ENCODE assay signal across 1 cellular context in the genomic region with DNA sequence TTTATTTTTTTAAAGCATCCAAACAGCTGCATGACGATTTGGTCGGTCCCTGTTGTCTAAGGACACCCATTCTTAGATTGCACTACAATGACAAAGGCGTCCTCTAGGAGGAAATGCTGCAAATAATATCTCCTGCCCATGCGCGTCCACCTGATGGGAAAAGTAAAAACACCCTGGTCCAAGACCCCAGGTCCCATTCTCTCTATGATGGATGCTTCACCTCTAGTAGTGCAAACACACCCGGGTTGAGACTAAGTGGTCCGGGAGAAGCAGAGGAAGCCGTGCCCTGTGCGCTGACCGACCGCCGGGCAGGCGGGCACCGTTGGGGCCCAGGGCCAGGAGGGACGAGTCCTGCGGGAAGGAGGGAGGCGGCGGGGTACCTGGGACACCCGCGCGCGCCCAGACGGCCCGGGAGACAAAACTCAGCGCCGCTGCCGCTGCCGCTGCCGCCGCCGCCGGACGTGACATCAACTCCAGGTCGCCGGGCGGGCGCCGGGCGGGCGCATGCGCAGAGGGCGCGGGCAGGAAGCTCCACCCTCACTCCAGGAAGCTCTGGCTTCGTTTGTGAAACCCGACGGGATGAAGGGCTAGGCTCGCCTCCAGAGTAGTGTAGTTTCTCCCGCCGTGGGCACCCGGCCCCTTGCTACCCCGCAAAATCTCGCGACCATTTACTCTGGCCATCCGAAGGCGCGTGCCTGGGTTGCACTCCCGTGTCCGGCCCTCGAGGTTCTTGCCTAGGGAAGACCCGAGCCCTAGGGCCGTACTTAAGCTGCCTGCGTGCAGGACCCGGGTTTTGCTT.
TF ChIP-seq lines count a peak whose summit lies in the region.

TSS of gene TBC1D7 (minus strand) at position 462 of the 799 bp plus-strand sequence. CDS start 1,639 bp downstream, outside the sequence.

TF ChIP-seq in HepG2, 621 proteins besides CTCF, POLR2A, EP300 and RAD21 (continued from another document and continues in another):
- TF ChIP-seq, protein P1, sequence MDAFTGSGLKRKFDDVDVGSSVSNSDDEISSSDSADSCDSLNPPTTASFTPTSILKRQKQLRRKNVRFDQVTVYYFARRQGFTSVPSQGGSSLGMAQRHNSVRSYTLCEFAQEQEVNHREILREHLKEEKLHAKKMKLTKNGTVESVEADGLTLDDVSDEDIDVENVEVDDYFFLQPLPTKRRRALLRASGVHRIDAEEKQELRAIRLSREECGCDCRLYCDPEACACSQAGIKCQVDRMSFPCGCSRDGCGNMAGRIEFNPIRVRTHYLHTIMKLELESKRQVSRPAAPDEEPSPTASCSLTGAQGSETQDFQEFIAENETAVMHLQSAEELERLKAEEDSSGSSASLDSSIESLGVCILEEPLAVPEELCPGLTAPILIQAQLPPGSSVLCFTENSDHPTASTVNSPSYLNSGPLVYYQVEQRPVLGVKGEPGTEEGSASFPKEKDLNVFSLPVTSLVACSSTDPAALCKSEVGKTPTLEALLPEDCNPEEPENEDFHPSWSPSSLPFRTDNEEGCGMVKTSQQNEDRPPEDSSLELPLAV (CRISPR knock-in tag; conservative IDR thresholded peaks at IDR 0.05; ENCODE audit: low read depth), result no peak
- TF ChIP-seq TEAD3 (CRISPR knock-in tag; optimal IDR thresholded peaks at IDR 0.05; ENCODE audit: borderline replicate concordance) (no peak), SRSF1 (optimal IDR thresholded peaks at IDR 0.05; ENCODE audit: low read depth, low read length) (no peak), CHD4 (IDR thresholded peaks at IDR 0.05; ENCODE audit: borderline replicate concordance, low read length) (no peak), ZKSCAN8 (CRISPR knock-in tag; IDR thresholded peaks at IDR 0.05; ENCODE audit: borderline replicate concordance) (no peak), JUNB (CRISPR knock-in tag; IDR thresholded peaks at IDR 0.05; ENCODE audit: borderline replicate concordance) (no peak), STAT5B (CRISPR knock-in tag; IDR thresholded peaks at IDR 0.05) (0 out of 2 replicates have a peak, but pooled peaks have one; percentile 32), RXRA (CRISPR knock-in tag; IDR thresholded peaks at IDR 0.05) (peak; percentile 69), ZNF792 (CRISPR knock-in tag; IDR thresholded peaks at IDR 0.05) (peak; percentile 23; the same call in 1 of the 2 replicates), KAT7 (CRISPR knock-in tag; IDR thresholded peaks at IDR 0.05; ENCODE audit: borderline replicate concordance) (peak; percentile 98; the same call in 1 of the 2 replicates), ETV6 (CRISPR knock-in tag; conservative IDR thresholded peaks at IDR 0.05) (peak; percentile 77; the same call in 1 of the 2 replicates), ZNF724P (CRISPR knock-in tag; IDR thresholded peaks at IDR 0.05; ENCODE audit: borderline replicate concordance) (peak; percentile 87), ZNF160 (CRISPR knock-in tag; IDR thresholded peaks at IDR 0.05) (0 out of 2 replicates have a peak, but pooled peaks have one; percentile 53), JDP2 (CRISPR knock-in tag; IDR thresholded peaks at IDR 0.05; ENCODE audit: borderline replicate concordance) (no peak; the same call in 1 of the 2 replicates), ZNF264 (CRISPR knock-in tag; IDR thresholded peaks at IDR 0.05) (peak; percentile 33; the same call in 1 of the 2 replicates), ZNF768 (CRISPR knock-in tag; IDR thresholded peaks at IDR 0.05) (peak; percentile 75), THAP11 (CRISPR knock-in tag; IDR thresholded peaks at IDR 0.05) (peak; percentile 84), SIN3A (IDR thresholded peaks at IDR 0.05; ENCODE audit: borderline replicate concordance, low read depth, low read length) (peak; percentile 74; the same call in 1 of the 2 replicates), ZNF501 (CRISPR knock-in tag; IDR thresholded peaks at IDR 0.05) (peak; percentile 99), PRMT3 (CRISPR knock-in tag; IDR thresholded peaks at IDR 0.05; ENCODE audit: borderline replicate concordance, low read depth) (no peak), ZSCAN29 (CRISPR knock-in tag; conservative IDR thresholded peaks at IDR 0.05) (no peak), HOXA7 (CRISPR knock-in tag; IDR thresholded peaks at IDR 0.05) (no peak), KMT2A (CRISPR knock-in tag; IDR thresholded peaks at IDR 0.05) (peak; percentile 77), MAFG (CRISPR knock-in tag; IDR thresholded peaks at IDR 0.05) (peak; percentile 31; the same call in 1 of the 2 replicates), ZNF878 (CRISPR knock-in tag; IDR thresholded peaks at IDR 0.05) (peak; percentile 49; the same call in 1 of the 2 replicates), ZNF367 (CRISPR knock-in tag; IDR thresholded peaks at IDR 0.05; ENCODE audit: borderline replicate concordance) (no peak), TRIM24 (CRISPR knock-in tag; IDR thresholded peaks at IDR 0.05) (no peak), ZNF567 (CRISPR knock-in tag; IDR thresholded peaks at IDR 0.05; ENCODE audit: borderline replicate concordance) (no peak), ZNF34 (CRISPR knock-in tag; IDR thresholded peaks at IDR 0.05; ENCODE audit: borderline replicate concordance) (no peak), KLF15 (CRISPR knock-in tag; IDR thresholded peaks at IDR 0.05; ENCODE audit: borderline replicate concordance) (no peak), KAT2B (IDR thresholded peaks at IDR 0.05; ENCODE audit: borderline replicate concordance, low read depth, low read length) (no peak), MAFK (conservative IDR thresholded peaks at IDR 0.05 in 1 of 2, IDR thresholded peaks at IDR 0.05 in 1 of 2; ENCODE audit: low read length in 2 of 2) (no peak), ZNF432 (CRISPR knock-in tag; IDR thresholded peaks at IDR 0.05; ENCODE audit: borderline replicate concordance) (no peak)
- TF ChIP-seq, protein P2, sequence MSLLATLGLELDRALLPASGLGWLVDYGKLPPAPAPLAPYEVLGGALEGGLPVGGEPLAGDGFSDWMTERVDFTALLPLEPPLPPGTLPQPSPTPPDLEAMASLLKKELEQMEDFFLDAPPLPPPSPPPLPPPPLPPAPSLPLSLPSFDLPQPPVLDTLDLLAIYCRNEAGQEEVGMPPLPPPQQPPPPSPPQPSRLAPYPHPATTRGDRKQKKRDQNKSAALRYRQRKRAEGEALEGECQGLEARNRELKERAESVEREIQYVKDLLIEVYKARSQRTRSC (CRISPR knock-in tag; IDR thresholded peaks at IDR 0.05; ENCODE audit: low read depth), result no peak
- TF ChIP-seq, protein P3, sequence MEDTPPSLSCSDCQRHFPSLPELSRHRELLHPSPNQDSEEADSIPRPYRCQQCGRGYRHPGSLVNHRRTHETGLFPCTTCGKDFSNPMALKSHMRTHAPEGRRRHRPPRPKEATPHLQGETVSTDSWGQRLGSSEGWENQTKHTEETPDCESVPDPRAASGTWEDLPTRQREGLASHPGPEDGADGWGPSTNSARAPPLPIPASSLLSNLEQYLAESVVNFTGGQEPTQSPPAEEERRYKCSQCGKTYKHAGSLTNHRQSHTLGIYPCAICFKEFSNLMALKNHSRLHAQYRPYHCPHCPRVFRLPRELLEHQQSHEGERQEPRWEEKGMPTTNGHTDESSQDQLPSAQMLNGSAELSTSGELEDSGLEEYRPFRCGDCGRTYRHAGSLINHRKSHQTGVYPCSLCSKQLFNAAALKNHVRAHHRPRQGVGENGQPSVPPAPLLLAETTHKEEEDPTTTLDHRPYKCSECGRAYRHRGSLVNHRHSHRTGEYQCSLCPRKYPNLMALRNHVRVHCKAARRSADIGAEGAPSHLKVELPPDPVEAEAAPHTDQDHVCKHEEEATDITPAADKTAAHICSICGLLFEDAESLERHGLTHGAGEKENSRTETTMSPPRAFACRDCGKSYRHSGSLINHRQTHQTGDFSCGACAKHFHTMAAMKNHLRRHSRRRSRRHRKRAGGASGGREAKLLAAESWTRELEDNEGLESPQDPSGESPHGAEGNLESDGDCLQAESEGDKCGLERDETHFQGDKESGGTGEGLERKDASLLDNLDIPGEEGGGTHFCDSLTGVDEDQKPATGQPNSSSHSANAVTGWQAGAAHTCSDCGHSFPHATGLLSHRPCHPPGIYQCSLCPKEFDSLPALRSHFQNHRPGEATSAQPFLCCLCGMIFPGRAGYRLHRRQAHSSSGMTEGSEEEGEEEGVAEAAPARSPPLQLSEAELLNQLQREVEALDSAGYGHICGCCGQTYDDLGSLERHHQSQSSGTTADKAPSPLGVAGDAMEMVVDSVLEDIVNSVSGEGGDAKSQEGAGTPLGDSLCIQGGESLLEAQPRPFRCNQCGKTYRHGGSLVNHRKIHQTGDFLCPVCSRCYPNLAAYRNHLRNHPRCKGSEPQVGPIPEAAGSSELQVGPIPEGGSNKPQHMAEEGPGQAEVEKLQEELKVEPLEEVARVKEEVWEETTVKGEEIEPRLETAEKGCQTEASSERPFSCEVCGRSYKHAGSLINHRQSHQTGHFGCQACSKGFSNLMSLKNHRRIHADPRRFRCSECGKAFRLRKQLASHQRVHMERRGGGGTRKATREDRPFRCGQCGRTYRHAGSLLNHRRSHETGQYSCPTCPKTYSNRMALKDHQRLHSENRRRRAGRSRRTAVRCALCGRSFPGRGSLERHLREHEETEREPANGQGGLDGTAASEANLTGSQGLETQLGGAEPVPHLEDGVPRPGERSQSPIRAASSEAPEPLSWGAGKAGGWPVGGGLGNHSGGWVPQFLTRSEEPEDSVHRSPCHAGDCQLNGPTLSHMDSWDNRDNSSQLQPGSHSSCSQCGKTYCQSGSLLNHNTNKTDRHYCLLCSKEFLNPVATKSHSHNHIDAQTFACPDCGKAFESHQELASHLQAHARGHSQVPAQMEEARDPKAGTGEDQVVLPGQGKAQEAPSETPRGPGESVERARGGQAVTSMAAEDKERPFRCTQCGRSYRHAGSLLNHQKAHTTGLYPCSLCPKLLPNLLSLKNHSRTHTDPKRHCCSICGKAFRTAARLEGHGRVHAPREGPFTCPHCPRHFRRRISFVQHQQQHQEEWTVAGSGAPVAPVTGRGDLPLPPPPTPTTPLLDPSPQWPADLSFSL (CRISPR knock-in tag; IDR thresholded peaks at IDR 0.05), result no peak
- TF ChIP-seq, protein P4, sequence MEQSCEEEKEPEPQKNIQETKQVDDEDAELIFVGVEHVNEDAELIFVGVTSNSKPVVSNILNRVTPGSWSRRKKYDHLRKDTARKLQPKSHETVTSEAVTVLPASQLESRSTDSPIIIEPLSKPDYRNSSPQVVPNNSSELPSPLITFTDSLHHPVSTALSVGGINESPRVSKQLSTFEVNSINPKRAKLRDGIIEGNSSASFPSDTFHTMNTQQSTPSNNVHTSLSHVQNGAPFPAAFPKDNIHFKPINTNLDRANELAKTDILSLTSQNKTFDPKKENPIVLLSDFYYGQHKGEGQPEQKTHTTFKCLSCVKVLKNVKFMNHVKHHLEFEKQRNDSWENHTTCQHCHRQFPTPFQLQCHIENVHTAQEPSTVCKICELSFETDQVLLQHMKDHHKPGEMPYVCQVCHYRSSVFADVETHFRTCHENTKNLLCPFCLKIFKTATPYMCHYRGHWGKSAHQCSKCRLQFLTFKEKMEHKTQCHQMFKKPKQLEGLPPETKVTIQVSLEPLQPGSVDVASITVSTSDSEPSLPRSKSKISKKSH (CRISPR knock-in tag; IDR thresholded peaks at IDR 0.05; ENCODE audit: borderline replicate concordance), result peak; percentile 88; the same call in 1 of the 2 replicates
- TF ChIP-seq, protein P5, sequence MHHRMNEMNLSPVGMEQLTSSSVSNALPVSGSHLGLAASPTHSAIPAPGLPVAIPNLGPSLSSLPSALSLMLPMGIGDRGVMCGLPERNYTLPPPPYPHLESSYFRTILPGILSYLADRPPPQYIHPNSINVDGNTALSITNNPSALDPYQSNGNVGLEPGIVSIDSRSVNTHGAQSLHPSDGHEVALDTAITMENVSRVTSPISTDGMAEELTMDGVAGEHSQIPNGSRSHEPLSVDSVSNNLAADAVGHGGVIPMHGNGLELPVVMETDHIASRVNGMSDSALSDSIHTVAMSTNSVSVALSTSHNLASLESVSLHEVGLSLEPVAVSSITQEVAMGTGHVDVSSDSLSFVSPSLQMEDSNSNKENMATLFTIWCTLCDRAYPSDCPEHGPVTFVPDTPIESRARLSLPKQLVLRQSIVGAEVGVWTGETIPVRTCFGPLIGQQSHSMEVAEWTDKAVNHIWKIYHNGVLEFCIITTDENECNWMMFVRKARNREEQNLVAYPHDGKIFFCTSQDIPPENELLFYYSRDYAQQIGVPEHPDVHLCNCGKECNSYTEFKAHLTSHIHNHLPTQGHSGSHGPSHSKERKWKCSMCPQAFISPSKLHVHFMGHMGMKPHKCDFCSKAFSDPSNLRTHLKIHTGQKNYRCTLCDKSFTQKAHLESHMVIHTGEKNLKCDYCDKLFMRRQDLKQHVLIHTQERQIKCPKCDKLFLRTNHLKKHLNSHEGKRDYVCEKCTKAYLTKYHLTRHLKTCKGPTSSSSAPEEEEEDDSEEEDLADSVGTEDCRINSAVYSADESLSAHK (CRISPR knock-in tag; IDR thresholded peaks at IDR 0.05; ENCODE audit: borderline replicate concordance), result no peak
- TF ChIP-seq, protein P6, sequence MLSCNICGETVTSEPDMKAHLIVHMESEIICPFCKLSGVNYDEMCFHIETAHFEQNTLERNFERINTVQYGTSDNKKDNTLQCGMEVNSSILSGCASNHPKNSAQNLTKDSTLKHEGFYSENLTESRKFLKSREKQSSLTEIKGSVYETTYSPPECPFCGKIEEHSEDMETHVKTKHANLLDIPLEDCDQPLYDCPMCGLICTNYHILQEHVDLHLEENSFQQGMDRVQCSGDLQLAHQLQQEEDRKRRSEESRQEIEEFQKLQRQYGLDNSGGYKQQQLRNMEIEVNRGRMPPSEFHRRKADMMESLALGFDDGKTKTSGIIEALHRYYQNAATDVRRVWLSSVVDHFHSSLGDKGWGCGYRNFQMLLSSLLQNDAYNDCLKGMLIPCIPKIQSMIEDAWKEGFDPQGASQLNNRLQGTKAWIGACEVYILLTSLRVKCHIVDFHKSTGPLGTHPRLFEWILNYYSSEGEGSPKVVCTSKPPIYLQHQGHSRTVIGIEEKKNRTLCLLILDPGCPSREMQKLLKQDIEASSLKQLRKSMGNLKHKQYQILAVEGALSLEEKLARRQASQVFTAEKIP (CRISPR knock-in tag; IDR thresholded peaks at IDR 0.05; ENCODE audit: borderline replicate concordance), result no peak
- TF ChIP-seq, protein P7, sequence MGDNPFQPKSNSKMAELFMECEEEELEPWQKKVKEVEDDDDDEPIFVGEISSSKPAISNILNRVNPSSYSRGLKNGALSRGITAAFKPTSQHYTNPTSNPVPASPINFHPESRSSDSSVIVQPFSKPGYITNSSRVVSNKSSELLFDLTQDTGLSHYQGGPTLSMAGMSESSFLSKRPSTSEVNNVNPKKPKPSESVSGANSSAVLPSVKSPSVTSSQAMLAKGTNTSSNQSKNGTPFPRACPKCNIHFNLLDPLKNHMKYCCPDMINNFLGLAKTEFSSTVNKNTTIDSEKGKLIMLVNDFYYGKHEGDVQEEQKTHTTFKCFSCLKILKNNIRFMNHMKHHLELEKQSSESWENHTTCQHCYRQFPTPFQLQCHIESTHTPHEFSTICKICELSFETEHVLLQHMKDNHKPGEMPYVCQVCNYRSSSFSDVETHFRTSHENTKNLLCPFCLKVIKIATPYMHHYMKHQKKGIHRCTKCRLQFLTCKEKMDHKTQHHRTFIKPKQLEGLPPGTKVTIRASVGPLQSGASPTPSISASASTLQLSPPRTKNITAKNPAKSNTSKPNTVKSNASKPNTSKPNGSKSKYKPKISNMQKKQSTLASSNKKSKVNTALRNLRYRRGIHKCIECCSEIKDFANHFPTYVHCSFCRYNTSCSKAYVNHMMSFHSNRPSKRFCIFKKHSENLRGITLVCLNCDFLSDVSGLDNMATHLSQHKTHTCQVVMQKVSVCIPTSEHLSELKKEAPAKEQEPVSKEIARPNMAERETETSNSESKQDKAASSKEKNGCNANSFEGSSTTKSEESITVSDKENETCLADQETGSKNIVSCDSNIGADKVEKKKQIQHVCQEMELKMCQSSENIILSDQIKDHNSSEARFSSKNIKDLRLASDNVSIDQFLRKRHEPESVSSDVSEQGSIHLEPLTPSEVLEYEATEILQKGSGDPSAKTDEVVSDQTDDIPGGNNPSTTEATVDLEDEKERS (CRISPR knock-in tag; IDR thresholded peaks at IDR 0.05), result no peak
